Comparison of ENCODE assay signal across 9 cellular contexts in genomic region chr1:27829339-27829960, GRCh38. TPM values are rescaled to one million over a fixed set of nuclear protein-coding genes. Genes with fewer than 3 reads are reported as not detected.
A peak's percentile ranks its signal among the peaks of the same experiment; 100 is the strongest.
DNase-seq lines count a peak whose midpoint lies in the region; ATAC-seq, FAIRE-seq and TF ChIP-seq lines count a peak whose summit lies in the region.
"Not testable (repeated sequence)": the region's sequence is repeated elsewhere in the genome, so short reads cannot be mapped to it uniquely, and the experiment has no call there.
"Had no signal": no experiment of that assay in that cellular context is flagged by ENCODE, and none has a peak within 500 bp of the region (broad histone marks: within the 10 kb centered on the region; RNA-seq: fewer than 3 reads in every experiment).

No MANE protein-coding gene starts in this region.

- peaks cover 37% of the 10 kb centered on the region for H3K79me2 ChIP-seq in GM23338 (replicated peaks; ENCODE audit: insufficient read depth)
- H3K79me2 ChIP-seq in OCI-LY1 (ENCODE audit: insufficient read depth, low read length): peaks cover 38% of the 10 kb centered on the region

- H3K36me3 ChIP-seq in GM23338 (ENCODE audit: insufficient read depth) (peaks cover 10% of the 10 kb centered on the region; the same call in 1 of the 2 replicates), OCI-LY1 (ENCODE audit: insufficient read depth, low read length) (peaks cover 22% of the 10 kb centered on the region), ascending aorta (peaks cover 13 to 19% of the 10 kb centered on the region in 2 donors)

- H4K20me1 ChIP-seq in GM23338 (replicated peaks; ENCODE audit: insufficient read depth); OCI-LY1 (ENCODE audit: insufficient read depth, low read length): not testable (repeated sequence)

- not testable (repeated sequence) for TF ChIP-seq RAD21 in A549 (conservative IDR thresholded peaks at IDR 0.05 in 1 of 2, IDR thresholded peaks at IDR 0.05 in 1 of 2)

- H3K9ac ChIP-seq in OCI-LY1 (ENCODE audit: low read length): peak overlapping the region; percentile 95

- TF ChIP-seq POLR2A in A549 (IDR thresholded peaks at IDR 0.05; ENCODE audit: low read length): not testable (repeated sequence)

- not testable (repeated sequence) for H3F3A ChIP-seq in GM23338 (replicated peaks; ENCODE audit: low read depth); OCI-LY1 (ENCODE audit: insufficient read depth, low read length)

- intact Hi-C loops in ascending aorta (cut with DNase I): not testable (repeated sequence)

- H3K9me3 ChIP-seq in A549; OCI-LY1 (ENCODE audit: low read length); ascending aorta: not testable (repeated sequence)

- not testable (repeated sequence) for FAIRE-seq in A549 (lab: Jason Lieb, UNC)

- H3K4me3 Mint-ChIP-seq in GM23338: peak overlapping the region; percentile 88; the same call in 2 of the 3 replicates
- peak overlapping the region; percentile 95 for H3K4me3 Mint-ChIP-seq in activated CD4-positive, alpha-beta T cell treated with anti-CD3 and anti-CD28 coated beads, Interleukin-2, amount 10 ng/mL, durations not matched to agents 7 days and 5 days
- peak overlapping the region; percentile 92 for H3K4me3 Mint-ChIP-seq in glutamatergic neuron (ENCODE audit: unreplicated experiment)
- peak overlapping the region; percentile 88 to 96 (median 92) for H3K4me3 Mint-ChIP-seq in naive thymus-derived CD8-positive, alpha-beta T cell
- peak overlapping the region; percentile 96 for H3K4me3 Mint-ChIP-seq in stimulated activated memory B cell treated with anti-CD40 and anti-IgM and Interleukin-4, amounts not matched to agents 10 μg/mL and 1 μg/mL and 100 μg/mL, for 72 hours

- H3K4me1 ChIP-seq in A549 (peaks cover 16% of the 10 kb centered on the region; the same call in 2 of the 3 replicates), OCI-LY1 (ENCODE audit: insufficient read depth, low read length, severe bottlenecking) (peaks cover 22% of the 10 kb centered on the region), ascending aorta (peaks cover 3 to 11% of the 10 kb centered on the region in 2 donors)
- not testable (repeated sequence) for H3K4me1 ChIP-seq in GM23338 (ENCODE audit: insufficient read depth)

- H3K27me3 ChIP-seq in GM23338 (ENCODE audit: insufficient read depth); OCI-LY1 (ENCODE audit: insufficient read depth, low read length); ascending aorta: not testable (repeated sequence)

- 89% methylated on average over 3 of the region's 4 CpGs for WGBS in A549 (ENCODE audit: missing lambda C conversion rate)

- not testable (repeated sequence) for H2AFZ ChIP-seq in GM23338; OCI-LY1 (ENCODE audit: low read length)

- not testable (repeated sequence) for H3K9me3 Mint-ChIP-seq in GM23338; activated CD4-positive, alpha-beta T cell treated with anti-CD3 and anti-CD28 coated beads, Interleukin-2, amount 10 ng/mL, durations not matched to agents 7 days and 5 days; glutamatergic neuron (ENCODE audit: unreplicated experiment); naive thymus-derived CD8-positive, alpha-beta T cell; stimulated activated memory B cell treated with anti-CD40 and anti-IgM and Interleukin-4, amounts not matched to agents 10 μg/mL and 1 μg/mL and 100 μg/mL, for 72 hours

- not testable (repeated sequence) for H3K9me2 ChIP-seq in GM23338 (ENCODE audit: insufficient read depth); OCI-LY1 (ENCODE audit: low read depth, low read length)

- not testable (repeated sequence) for TF ChIP-seq CTCF in A549 (IDR thresholded peaks at IDR 0.05); GM23338 (conservative IDR thresholded peaks at IDR 0.05; ENCODE audit: low read depth in 2 of 2); OCI-LY1 (IDR thresholded peaks at IDR 0.05; ENCODE audit: low read length); ascending aorta (IDR thresholded peaks at IDR 0.05); glutamatergic neuron (IDR thresholded peaks at IDR 0.05; ENCODE audit: partially characterized antibody, unreplicated experiment)

- H3K4me1 Mint-ChIP-seq in GM23338 (peaks cover 10% of the 10 kb centered on the region; the same call in 2 of the 3 replicates), glutamatergic neuron (ENCODE audit: low read depth, unreplicated experiment) (peaks cover 18% of the 10 kb centered on the region)
- H3K4me1 Mint-ChIP-seq in activated CD4-positive, alpha-beta T cell treated with anti-CD3 and anti-CD28 coated beads, Interleukin-2, amount 10 ng/mL, durations not matched to agents 7 days and 5 days: peaks cover 29% of the 10 kb centered on the region
- peaks cover 8 to 40% (median 27%) of the 10 kb centered on the region in 4 donors for H3K4me1 Mint-ChIP-seq in naive thymus-derived CD8-positive, alpha-beta T cell
- H3K4me1 Mint-ChIP-seq in stimulated activated memory B cell treated with anti-CD40 and anti-IgM and Interleukin-4, amounts not matched to agents 10 μg/mL and 1 μg/mL and 100 μg/mL, for 72 hours: peaks cover 18% of the 10 kb centered on the region

- not testable (repeated sequence) for H3K27ac Mint-ChIP-seq in GM23338; activated CD4-positive, alpha-beta T cell treated with anti-CD3 and anti-CD28 coated beads, Interleukin-2, amount 10 ng/mL, durations not matched to agents 7 days and 5 days
- peak overlapping the region; percentile 92 for H3K27ac Mint-ChIP-seq in glutamatergic neuron (ENCODE audit: unreplicated experiment)
- H3K27ac Mint-ChIP-seq in naive thymus-derived CD8-positive, alpha-beta T cell: peak overlapping the region in 9 of 10 donors; percentile 47 to 96 (median 69)
- peak overlapping the region; percentile 99 for H3K27ac Mint-ChIP-seq in stimulated activated memory B cell treated with anti-CD40 and anti-IgM and Interleukin-4, amounts not matched to agents 10 μg/mL and 1 μg/mL and 100 μg/mL, for 72 hours

- DNase-seq in A549 (ENCODE audit: low read depth in 1 of 2, low spot score in 1 of 2); GM23338 (ENCODE audit: low spot score); activated CD4-positive, alpha-beta T cell treated with anti-CD3 and anti-CD28 coated beads, Interleukin-2, amount 10 ng/mL, durations not matched to agents 7 days and 5 days; ascending aorta (ENCODE audit: low spot score in 2 of 2); glutamatergic neuron; naive thymus-derived CD8-positive, alpha-beta T cell: not testable (repeated sequence)

- not testable (repeated sequence) for TF ChIP-seq EP300 in A549 (IDR thresholded peaks at IDR 0.05)

- POLR2A ChIA-PET in A549 (lab: Yijun Ruan, JAX); activated CD4-positive, alpha-beta T cell treated with anti-CD3 and anti-CD28 coated beads, Interleukin-2, amount 10 ng/mL, durations not matched to agents 7 days and 5 days (lab: Charles Lee): not testable (repeated sequence)
- POLR2A ChIA-PET in naive thymus-derived CD8-positive, alpha-beta T cell (lab: Charles Lee): interaction anchor here (0.7 to 2.5 kb wide), 4 partner anchors 16 to 131 kb away, joined by 3 to 18 read pairs (median 4); partner anchors contain the start of genes FAM76A, THEMIS2 and XKR8

- H3K27ac ChIP-seq in A549 (peak overlapping the region in 1 of 2 experiments; percentile 94; a peak in 3 of 6 replicates), GM23338 (ENCODE audit: low read depth) (peak overlapping the region; percentile 91; the same call in 1 of the 2 replicates), ascending aorta (peak overlapping the region; percentile 79 to 82)
- H3K27ac ChIP-seq in OCI-LY1 (ENCODE audit: low read depth, low read length, poor library complexity, severe bottlenecking): not testable (repeated sequence)

- H3K27me3 Mint-ChIP-seq in GM23338 (ENCODE audit: insufficient read depth, low read depth, poor library complexity); activated CD4-positive, alpha-beta T cell treated with anti-CD3 and anti-CD28 coated beads, Interleukin-2, amount 10 ng/mL, durations not matched to agents 7 days and 5 days; glutamatergic neuron (ENCODE audit: unreplicated experiment); naive thymus-derived CD8-positive, alpha-beta T cell; stimulated activated memory B cell treated with anti-CD40 and anti-IgM and Interleukin-4, amounts not matched to agents 10 μg/mL and 1 μg/mL and 100 μg/mL, for 72 hours: not testable (repeated sequence)

- H3K36me3 Mint-ChIP-seq in GM23338 (ENCODE audit: low read depth): peaks cover 13% of the 10 kb centered on the region
- H3K36me3 Mint-ChIP-seq in activated CD4-positive, alpha-beta T cell treated with anti-CD3 and anti-CD28 coated beads, Interleukin-2, amount 10 ng/mL, durations not matched to agents 7 days and 5 days (ENCODE audit: low read depth): peaks cover 20% of the 10 kb centered on the region
- H3K36me3 Mint-ChIP-seq in glutamatergic neuron (ENCODE audit: unreplicated experiment); stimulated activated memory B cell treated with anti-CD40 and anti-IgM and Interleukin-4, amounts not matched to agents 10 μg/mL and 1 μg/mL and 100 μg/mL, for 72 hours: not testable (repeated sequence)
- H3K36me3 Mint-ChIP-seq in naive thymus-derived CD8-positive, alpha-beta T cell: peaks cover 0 to 20% (median 0%) of the 10 kb centered on the region in 3 donors

- H3K4me2 ChIP-seq in A549: peak overlapping the region; percentile 71
- H3K4me2 ChIP-seq in GM23338: not testable (repeated sequence)
- H3K4me2 ChIP-seq in OCI-LY1 (ENCODE audit: low read length): peak overlapping the region; percentile 89

- CTCF ChIA-PET in A549 (lab: Yijun Ruan, JAX): interaction anchor here (0.7 kb wide), 1 partner anchor 593 kb away, joined by 5 read pairs; no protein-coding TSS in a partner anchor
- CTCF ChIA-PET in activated CD4-positive, alpha-beta T cell treated with anti-CD3 and anti-CD28 coated beads, Interleukin-2, amount 10 ng/mL, durations not matched to agents 7 days and 5 days (lab: Charles Lee): interaction anchor here (1.2 to 2.1 kb wide), 2 partner anchors 12 to 14 kb away, joined by 4 to 8 read pairs; no protein-coding TSS in a partner anchor

- ATAC-seq in A549; GM23338; naive thymus-derived CD8-positive, alpha-beta T cell; stimulated activated memory B cell treated with anti-CD40 and anti-IgM and Interleukin-4, amounts not matched to agents 10 μg/mL and 1 μg/mL and 100 μg/mL, for 72 hours: not testable (repeated sequence)

- not testable (repeated sequence) for H3K4me3 ChIP-seq in A549, GM23338, ascending aorta
- peak overlapping the region; percentile 91 for H3K4me3 ChIP-seq in OCI-LY1 (ENCODE audit: low read depth, low read length, poor library complexity, severe bottlenecking)

RNA-seq across cellular contexts. Expression of gene PPP1R8, which starts 1.1 kb away (rescaled TPM):
- polyA plus RNA-seq in A549 (2011; rRNA removed) (42.0 and 43.9 TPM in 2 replicates), A549 (2017; fragmentation: RNase III; extraction: RNeasy Plus Mini Kit Qiagen cat#74134 plus additional on column Dnase treatment) (33.4 to 35.0 TPM (median 34.0 TPM) in 3 replicates), GM23338 (2016; fragmentation: Nextera tagmentation; extraction: Ambion mirVana) (13.4 and 13.6 TPM in 2 replicates)
- polyA plus RNA-seq in A549 (2012; cell fraction: cytosol; rRNA removed): 29.1 and 35.5 TPM in 2 replicates
- polyA plus RNA-seq in A549 (2012; cell fraction: nucleus; rRNA removed): 23.0 and 23.9 TPM in 2 replicates
- 42.2 and 58.6 TPM in 2 replicates for polyA minus RNA-seq in A549 (2011; rRNA and poly(A)+ RNA removed)
- 50.5 and 53.8 TPM in 2 replicates for total RNA-seq in GM23338 (2014; rRNA removed; shearing (Covaris generic))
- 10 to 100 TPM; 55.8 to 57.5 TPM for total RNA-seq in activated CD4-positive, alpha-beta T cell treated with anti-CD3 and anti-CD28 coated beads, Interleukin-2, amount 10 ng/mL, durations not matched to agents 7 days and 5 days
- total RNA-seq in ascending aorta (7.1 TPM), glutamatergic neuron (ENCODE audit: unreplicated experiment) (60.2 TPM)
- 10 to 100 TPM; 40.2 to 42.5 TPM for total RNA-seq in naive thymus-derived CD8-positive, alpha-beta T cell
- 10 to 100 TPM; 27.8 to 37.8 (median 36.2) TPM for polyA plus RNA-seq in naive thymus-derived CD8-positive, alpha-beta T cell

RNA-seq across cellular contexts. Expression of gene THEMIS2, which starts 42.9 kb away (rescaled TPM):
- polyA plus RNA-seq in A549 (2011; rRNA removed) (0.81 and 0.95 TPM in 2 replicates), A549 (2017; fragmentation: RNase III; extraction: RNeasy Plus Mini Kit Qiagen cat#74134 plus additional on column Dnase treatment) (0.46 to 0.69 TPM (median 0.58 TPM) in 3 replicates), GM23338 (2016; fragmentation: Nextera tagmentation; extraction: Ambion mirVana) (8.1 and 10.0 TPM in 2 replicates)
- polyA plus RNA-seq in A549 (2012; cell fraction: cytosol; rRNA removed): 1.1 and 1.3 TPM in 2 replicates
- polyA plus RNA-seq in A549 (2012; cell fraction: nucleus; rRNA removed): 1.7 and 1.9 TPM in 2 replicates
- 1.9 and 3.7 TPM in 2 replicates for polyA minus RNA-seq in A549 (2011; rRNA and poly(A)+ RNA removed)
- 19.3 and 32.4 TPM in 2 replicates for total RNA-seq in GM23338 (2014; rRNA removed; shearing (Covaris generic))
- 10 to 100 TPM; 24.3 to 31.1 TPM for total RNA-seq in activated CD4-positive, alpha-beta T cell treated with anti-CD3 and anti-CD28 coated beads, Interleukin-2, amount 10 ng/mL, durations not matched to agents 7 days and 5 days
- total RNA-seq in ascending aorta (206 TPM), glutamatergic neuron (ENCODE audit: unreplicated experiment) (4.6 TPM)
- 10 to 100 TPM; 53.3 to 57.9 TPM for total RNA-seq in naive thymus-derived CD8-positive, alpha-beta T cell
- 10 to 100 TPM; 14.1 to 48.5 (median 23.7) TPM for polyA plus RNA-seq in naive thymus-derived CD8-positive, alpha-beta T cell
- total RNA-seq: A172 had no signal

RNA-seq across cellular contexts. Expression of gene STX12, which starts 56.4 kb away (rescaled TPM):
- polyA plus RNA-seq in A549 (2011; rRNA removed) (12.8 and 14.6 TPM in 2 replicates), A549 (2017; fragmentation: RNase III; extraction: RNeasy Plus Mini Kit Qiagen cat#74134 plus additional on column Dnase treatment) (10.3 to 13.6 TPM (median 11.9 TPM) in 3 replicates), GM23338 (2016; fragmentation: Nextera tagmentation; extraction: Ambion mirVana) (5.1 and 6.1 TPM in 2 replicates)
- polyA plus RNA-seq in A549 (2012; cell fraction: cytosol; rRNA removed): 3.5 and 4.8 TPM in 2 replicates
- 3.3 and 3.7 TPM in 2 replicates for polyA plus RNA-seq in A549 (2012; cell fraction: nucleus; rRNA removed)
- 3.3 and 4.6 TPM in 2 replicates for polyA minus RNA-seq in A549 (2011; rRNA and poly(A)+ RNA removed)
- 9.0 and 13.7 TPM in 2 replicates for total RNA-seq in GM23338 (2014; rRNA removed; shearing (Covaris generic))
- total RNA-seq in activated CD4-positive, alpha-beta T cell treated with anti-CD3 and anti-CD28 coated beads, Interleukin-2, amount 10 ng/mL, durations not matched to agents 7 days and 5 days: 10 to 100 TPM; 25.4 to 28.7 TPM
- total RNA-seq in ascending aorta (91.9 TPM), glutamatergic neuron (ENCODE audit: unreplicated experiment) (47.7 TPM)
- total RNA-seq in naive thymus-derived CD8-positive, alpha-beta T cell: 10 to 100 TPM; 23.7 to 26.5 TPM
- polyA plus RNA-seq in naive thymus-derived CD8-positive, alpha-beta T cell: 10 to 100 TPM in 2 of 3 donors, 1 to 10 TPM in 1; 9.2 to 12.3 (median 10.6) TPM
